In genomic region chr1:150808134-150808533, GRCh38 we compare ENCODE assay signal across 9 cellular contexts. TPM values are rescaled to one million over a fixed set of nuclear protein-coding genes. Genes with fewer than 3 reads are reported as not detected.
DNase-seq lines count a peak whose midpoint lies in the region; ATAC-seq, FAIRE-seq and TF ChIP-seq lines count a peak whose summit lies in the region.
"Had no signal": no experiment of that assay in that cellular context is flagged by ENCODE, and none has a peak within 500 bp of the region (broad histone marks: within the 10 kb centered on the region; RNA-seq: fewer than 3 reads in every experiment).

TSS of gene CTSK (minus strand) at chr1:150808260. CDS start at chr1:150806805, 1,455 bp downstream.

- ATAC-seq in stimulated activated effector memory CD8-positive, alpha-beta T cell treated with anti-CD3 and anti-CD28 coated beads, Interleukin-12 subunit alpha, Interleukin-12 subunit beta, amount 100 ng/mL, for 72 hours: no peak
- ATAC-seq in activated CD8-positive, alpha-beta T cell treated with anti-CD3 and anti-CD28 coated beads, Interleukin-2, amount 10 ng/mL, durations not matched to agents 7 days and 5 days: no peak

- no peaks in the 10 kb centered on the region for H3K9me3 Mint-ChIP-seq in astrocyte (ENCODE audit: unreplicated experiment)
- H3K9me3 Mint-ChIP-seq in stimulated activated effector memory CD8-positive, alpha-beta T cell treated with anti-CD3 and anti-CD28 coated beads, Interleukin-12 subunit alpha, Interleukin-12 subunit beta, amount 100 ng/mL, for 72 hours: no peaks in the 10 kb centered on the region
- no peaks in the 10 kb centered on the region for H3K9me3 Mint-ChIP-seq in activated CD8-positive, alpha-beta T cell treated with anti-CD3 and anti-CD28 coated beads, Interleukin-2, amount 10 ng/mL, durations not matched to agents 7 days and 5 days (ENCODE audit: insufficient read depth)

- WGBS in hepatocyte (ENCODE audit: low lambda C conversion rate, missing lambda C conversion rate): 32% methylated on average over 7 of the region's 7 CpGs

- POLR2A ChIA-PET in activated CD8-positive, alpha-beta T cell treated with anti-CD3 and anti-CD28 coated beads, Interleukin-2, amount 10 ng/mL, durations not matched to agents 7 days and 5 days (lab: Charles Lee): interaction anchor here (1.1 kb wide), 1 partner anchor 248 kb away, joined by 3 read pairs; no protein-coding TSS in a partner anchor

- H3K4me3 Mint-ChIP-seq in astrocyte (ENCODE audit: unreplicated experiment): no peak within 1 kb of the TSS
- no peak within 1 kb of the TSS for H3K4me3 Mint-ChIP-seq in stimulated activated effector memory CD8-positive, alpha-beta T cell treated with anti-CD3 and anti-CD28 coated beads, Interleukin-12 subunit alpha, Interleukin-12 subunit beta, amount 100 ng/mL, for 72 hours
- H3K4me3 Mint-ChIP-seq in activated CD8-positive, alpha-beta T cell treated with anti-CD3 and anti-CD28 coated beads, Interleukin-2, amount 10 ng/mL, durations not matched to agents 7 days and 5 days: no peak within 1 kb of the TSS

- H2AFZ ChIP-seq in astrocyte (ENCODE audit: low read depth, low read length) (no peak within 1 kb of the TSS), hepatocyte (peak within 1 kb of the TSS; percentile 7)

- FAIRE-seq in astrocyte (lab: Jason Lieb, UNC): no peak
- FAIRE-seq: bronchial epithelial cell had no signal

- H3K36me3 ChIP-seq in astrocyte (ENCODE audit: insufficient read depth, low read length): peaks cover 23% of the 10 kb centered on the region
- peaks cover 5% of the 10 kb centered on the region for H3K36me3 ChIP-seq in hepatocyte (replicated peaks; ENCODE audit: insufficient read depth, low read depth)

- H3K27ac ChIP-seq in astrocyte (ENCODE audit: low read depth, low read length) (no peak within 1 kb of the TSS), hepatocyte (peak within 1 kb of the TSS; percentile 81), substantia nigra (ENCODE audit: low read depth, low read length, poor library complexity, severe bottlenecking) (no peak within 1 kb of the TSS)

- H3K4me1 ChIP-seq in astrocyte (ENCODE audit: insufficient read depth, low read length) (peaks cover 9% of the 10 kb centered on the region), hepatocyte (ENCODE audit: insufficient read depth) (peaks cover 36% of the 10 kb centered on the region)

- no peaks in the 10 kb centered on the region for H3K79me2 ChIP-seq in astrocyte (ENCODE audit: insufficient read depth, low read length)
- peaks cover 2% of the 10 kb centered on the region for H3K79me2 ChIP-seq in hepatocyte

- H3K9me3 ChIP-seq in astrocyte (ENCODE audit: insufficient read depth, low read depth, low read length): no peaks in the 10 kb centered on the region
- H3K9me3 ChIP-seq in hepatocyte (ENCODE audit: low read depth): no peaks in the 10 kb centered on the region

- peak; percentile 25 for DNase-seq in ELR (ENCODE audit: low read depth)
- no peak for DNase-seq in astrocyte (ENCODE audit: low read depth)
- peak; percentile 12 for DNase-seq in hepatocyte (ENCODE audit: low spot score)
- no peak for DNase-seq in stimulated activated effector memory CD8-positive, alpha-beta T cell treated with anti-CD3 and anti-CD28 coated beads, Interleukin-12 subunit alpha, Interleukin-12 subunit beta, amount 100 ng/mL, for 72 hours (ENCODE audit: low spot score in 2 of 2)
- DNase-seq in activated CD8-positive, alpha-beta T cell treated with anti-CD3 and anti-CD28 coated beads, Interleukin-2, amount 10 ng/mL, durations not matched to agents 7 days and 5 days: no peak
- DNase-seq in activated CD4-positive, alpha-beta T cell treated with anti-CD3 and anti-CD28 coated beads, Interleukin-2, amount 50 U/mL, for 4 hours: no peak
- no peak for DNase-seq in substantia nigra (lab: John Stamatoyannopoulos, UW)
- no peak for DNase-seq in DMS79 treated with DMSO at 0.1 percent for 48 hours (lab: John Stamatoyannopoulos, UW)

- TF ChIP-seq CTCF in astrocyte (IDR thresholded peaks at IDR 0.05; ENCODE audit: insufficient read depth, low read depth, low read length): no peak
- no peak for TF ChIP-seq CTCF in hepatocyte (IDR thresholded peaks at IDR 0.05; ENCODE audit: poor library complexity)

- peak within 1 kb of the TSS; percentile 51 for H3K4me2 ChIP-seq in astrocyte (ENCODE audit: low read length)
- H3K4me2 ChIP-seq in hepatocyte: peak within 1 kb of the TSS; percentile 75

- H4K20me1 ChIP-seq in astrocyte (ENCODE audit: insufficient read depth, low read length) (no peaks in the 10 kb centered on the region), hepatocyte (ENCODE audit: insufficient read depth, poor library complexity, severe bottlenecking) (no peaks in the 10 kb centered on the region)

- H3K36me3 Mint-ChIP-seq in astrocyte (ENCODE audit: low read depth, unreplicated experiment): peaks cover 22% of the 10 kb centered on the region
- peaks cover 4% of the 10 kb centered on the region for H3K36me3 Mint-ChIP-seq in stimulated activated effector memory CD8-positive, alpha-beta T cell treated with anti-CD3 and anti-CD28 coated beads, Interleukin-12 subunit alpha, Interleukin-12 subunit beta, amount 100 ng/mL, for 72 hours
- H3K36me3 Mint-ChIP-seq in activated CD8-positive, alpha-beta T cell treated with anti-CD3 and anti-CD28 coated beads, Interleukin-2, amount 10 ng/mL, durations not matched to agents 7 days and 5 days (ENCODE audit: low read depth): no peaks in the 10 kb centered on the region

- H3K9me2 ChIP-seq in hepatocyte (replicated peaks; ENCODE audit: insufficient read depth): no peaks in the 10 kb centered on the region

- H3K9ac ChIP-seq in astrocyte (ENCODE audit: low read length): peak within 1 kb of the TSS; percentile 32

- CTCF ChIA-PET in activated CD8-positive, alpha-beta T cell treated with anti-CD3 and anti-CD28 coated beads, Interleukin-2, amount 10 ng/mL, durations not matched to agents 7 days and 5 days (lab: Charles Lee): interaction anchor here (1.0 to 1.6 kb wide), 5 partner anchors 111 to 248 kb away, joined by 3 to 6 read pairs (median 3); partner anchors contain the start of gene GOLPH3L

- no peak within 1 kb of the TSS for H3K27ac Mint-ChIP-seq in astrocyte (ENCODE audit: unreplicated experiment)
- peak within 1 kb of the TSS; percentile 13 for H3K27ac Mint-ChIP-seq in stimulated activated effector memory CD8-positive, alpha-beta T cell treated with anti-CD3 and anti-CD28 coated beads, Interleukin-12 subunit alpha, Interleukin-12 subunit beta, amount 100 ng/mL, for 72 hours
- no peak within 1 kb of the TSS for H3K27ac Mint-ChIP-seq in activated CD8-positive, alpha-beta T cell treated with anti-CD3 and anti-CD28 coated beads, Interleukin-2, amount 10 ng/mL, durations not matched to agents 7 days and 5 days

- peaks cover 5% of the 10 kb centered on the region for H3K4me1 Mint-ChIP-seq in astrocyte (ENCODE audit: low read depth, unreplicated experiment)
- H3K4me1 Mint-ChIP-seq in stimulated activated effector memory CD8-positive, alpha-beta T cell treated with anti-CD3 and anti-CD28 coated beads, Interleukin-12 subunit alpha, Interleukin-12 subunit beta, amount 100 ng/mL, for 72 hours: no peaks in the 10 kb centered on the region
- H3K4me1 Mint-ChIP-seq in activated CD8-positive, alpha-beta T cell treated with anti-CD3 and anti-CD28 coated beads, Interleukin-2, amount 10 ng/mL, durations not matched to agents 7 days and 5 days (ENCODE audit: low read depth): peaks cover 18% of the 10 kb centered on the region

- H3K4me3 ChIP-seq in astrocyte (ENCODE audit: insufficient read depth, low read depth, low read length): no peak within 1 kb of the TSS
- H3K4me3 ChIP-seq in hepatocyte: peak within 1 kb of the TSS; percentile 30

- no peaks in the 10 kb centered on the region for H3K27me3 Mint-ChIP-seq in astrocyte (ENCODE audit: low read depth, unreplicated experiment)
- no peaks in the 10 kb centered on the region for H3K27me3 Mint-ChIP-seq in activated CD8-positive, alpha-beta T cell treated with anti-CD3 and anti-CD28 coated beads, Interleukin-2, amount 10 ng/mL, durations not matched to agents 7 days and 5 days (ENCODE audit: low read depth)

- H3K27me3 ChIP-seq in astrocyte (ENCODE audit: insufficient read depth, low read length): no peaks in the 10 kb centered on the region
- no peaks in the 10 kb centered on the region for H3K27me3 ChIP-seq in hepatocyte

RNA-seq across cellular contexts. Expression of gene CTSK, which starts in this region (rescaled TPM):
- total RNA-seq in astrocyte: 3.9 and 4.0 TPM in 2 replicates
- 54.3 and 57.0 TPM in 2 replicates for total RNA-seq in hepatocyte
- polyA plus RNA-seq in hepatocyte: 26.6 and 37.3 TPM in 2 replicates
- total RNA-seq in activated CD8-positive, alpha-beta T cell treated with anti-CD3 and anti-CD28 coated beads, Interleukin-2, amount 10 ng/mL, durations not matched to agents 7 days and 5 days: 1 to 10 TPM; 5.9 to 6.4 TPM

Comparison
In these comparisons a context has a peak if more than half of its experiments do, and no peak if none do; other contexts are left out.
1. DNase-seq: peak in ELR (single experiment) and hepatocyte (single experiment); none in astrocyte (single experiment), stimulated activated effector memory CD8-positive, alpha-beta T cell treated with anti-CD3 and anti-CD28 coated beads, Interleukin-12 subunit alpha, Interleukin-12 subunit beta, amount 100 ng/mL, for 72 hours (0 of 2), activated CD8-positive, alpha-beta T cell treated with anti-CD3 and anti-CD28 coated beads, Interleukin-2, amount 10 ng/mL, durations not matched to agents 7 days and 5 days (single experiment), activated CD4-positive, alpha-beta T cell treated with anti-CD3 and anti-CD28 coated beads, Interleukin-2, amount 50 U/mL, for 4 hours (0 of 2), substantia nigra (0 of 49) and DMS79 treated with DMSO at 0.1 percent for 48 hours (single experiment).